In the genomic region with DNA sequence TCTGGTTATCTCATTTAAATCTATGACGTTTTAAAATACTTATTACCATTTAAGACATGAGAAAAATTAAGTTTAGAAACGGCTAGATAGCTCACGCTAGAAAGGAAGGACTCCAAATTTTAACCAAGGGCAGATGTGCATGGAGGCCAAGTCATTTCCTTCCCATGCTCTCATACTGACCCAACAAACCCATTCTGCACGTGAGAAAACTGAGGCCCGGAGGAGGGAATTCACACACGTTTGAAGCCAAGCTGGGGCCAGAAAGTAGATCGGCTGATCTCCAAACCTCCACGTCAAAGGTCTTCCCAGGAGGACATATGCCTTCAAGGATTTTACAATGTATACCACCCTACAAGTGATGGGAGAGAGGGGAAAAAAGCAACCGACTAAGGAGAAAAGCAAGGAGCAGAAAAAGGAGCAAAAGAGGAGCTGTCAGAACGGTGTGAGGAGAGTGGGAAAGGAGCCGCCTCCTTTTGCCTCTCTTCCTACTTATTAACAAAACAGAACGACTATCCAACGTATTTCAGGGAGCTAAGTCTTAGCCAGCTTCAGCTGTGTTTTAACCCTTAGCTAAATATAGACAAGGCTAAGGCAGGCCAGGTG, we compare ENCODE assay signal across 8 cellular contexts. TPM values are rescaled to one million over a fixed set of nuclear protein-coding genes. Genes with fewer than 3 reads are reported as not detected.
DNase-seq lines count a peak whose midpoint lies in the region; ATAC-seq and TF ChIP-seq lines count a peak whose summit lies in the region.

No MANE protein-coding gene starts in this region.

- intact Hi-C loops in PC-9 (cut with micrococcal nuclease; ENCODE audit: unreplicated experiment), result no loop called here

- TSS peak; percentile 86 for BruUV-seq in PC-9 (replicated peaks; lab: Mats Ljungman, UMichigan)

- DNase-seq in GM03348 (ENCODE audit: low spot score) (peak; percentile 41), PC-9 (no peak), neuronal stem cell (ENCODE audit: low spot score) (no peak), NCI-H82 treated with DMSO at 0.1 percent for 48 hours (lab: John Stamatoyannopoulos, UW; ENCODE audit: unreplicated experiment) (no peak), globus pallidus (ENCODE audit: low spot score) (no peak)

- no peak overlapping the region for H3K23ac ChIP-seq in neuronal stem cell (ENCODE audit: low read depth, low read length, poor library complexity)

- H4K91ac ChIP-seq in neuronal stem cell (ENCODE audit: low read depth, low read length, poor library complexity), result no peak overlapping the region

- H2BK120ac ChIP-seq in neuronal stem cell (ENCODE audit: low read depth, low read length), result no peak overlapping the region

- H3K4ac ChIP-seq in neuronal stem cell (ENCODE audit: low read length), result no peak overlapping the region

- H2AFZ ChIP-seq in PC-9 (peak overlapping the region; percentile 92), neuronal stem cell (ENCODE audit: low read length) (peak overlapping the region; percentile 90)

- H4K8ac ChIP-seq in neuronal stem cell (ENCODE audit: low read depth, low read length), result no peak overlapping the region

- no peak overlapping the region for H2AK5ac ChIP-seq in neuronal stem cell (ENCODE audit: low read depth, low read length)

- H3K27me3 ChIP-seq in PC-9 (ENCODE audit: insufficient read depth, low read depth) (no peaks in the 10 kb centered on the region), esophagus (ENCODE audit: control insufficient read depth in 1 of 2, insufficient read depth in 2 of 2, low read length in 2 of 2) (no peaks in the 10 kb centered on the region), neuronal stem cell (ENCODE audit: control insufficient read depth in 3 of 3, insufficient read depth in 3 of 3, low read depth in 1 of 3, low read length in 3 of 3) (no peaks in the 10 kb centered on the region)

- POLR2A ChIA-PET in PC-9 (lab: Charles Lee; ENCODE audit: unreplicated experiment), result interaction anchor here (0.6 to 0.7 kb wide), 6 partner anchors 160 to 523 kb away, joined by 3 to 9 read pairs (median 5); partner anchors contain the start of gene RUFY2

- H3K4me2 ChIP-seq in PC-9, result peak overlapping the region; percentile 80
- peak overlapping the region; percentile 52 for H3K4me2 ChIP-seq in neuronal stem cell (ENCODE audit: insufficient read depth, low read length, poor library complexity, severe bottlenecking)

- H3F3A ChIP-seq in PC-9 (ENCODE audit: insufficient read depth, low read depth), result peaks cover 15% of the 10 kb centered on the region; the same call in 1 of the 2 replicates

- H3K4me3 ChIP-seq in PC-9, result peak overlapping the region; percentile 70
- peak overlapping the region; percentile 71 to 85 for H3K4me3 ChIP-seq in esophagus (ENCODE audit: low read depth in 1 of 2, low read length in 2 of 2)
- H3K4me3 ChIP-seq in neuronal stem cell (ENCODE audit: low read length in 2 of 2), result peak overlapping the region; percentile 62 to 80

- H3K27ac ChIP-seq in PC-9 (peak overlapping the region; percentile 63), esophagus (ENCODE audit: low read depth in 2 of 2, low read length in 1 of 2) (peak overlapping the region; percentile 96 to 97), neuronal stem cell (replicated peaks; ENCODE audit: low read length) (peak overlapping the region; percentile 32)

- no peaks in the 10 kb centered on the region; the same call in 1 of the 2 replicates for H4K20me1 ChIP-seq in PC-9 (ENCODE audit: insufficient read depth)

- ATAC-seq in GM19452 (IDR thresholded peaks at IDR 0.05; ENCODE audit: unreplicated experiment) (no peak), GM18858 (IDR thresholded peaks at IDR 0.05; ENCODE audit: unreplicated experiment) (no peak)

- CTCF ChIA-PET in PC-9 (lab: Charles Lee), result interaction anchor here (0.6 to 1.0 kb wide), 3 partner anchors 28 to 330 kb away, joined by 4 to 11 read pairs (median 6); no protein-coding TSS in a partner anchor

- peaks cover 36% of the 10 kb centered on the region for H3K79me2 ChIP-seq in PC-9 (ENCODE audit: low read depth)

- H3K18ac ChIP-seq in neuronal stem cell (ENCODE audit: low read length), result no peak overlapping the region

- H2BK5ac ChIP-seq in neuronal stem cell (ENCODE audit: low read length), result no peak overlapping the region

- H3K9me3 ChIP-seq in PC-9 (ENCODE audit: insufficient read depth, low read depth) (no peaks in the 10 kb centered on the region), esophagus (ENCODE audit: control insufficient read depth in 2 of 2, insufficient read depth in 1 of 2, low read depth in 1 of 2, low read length in 1 of 2) (no peaks in the 10 kb centered on the region), neuronal stem cell (replicated peaks in 1 of 2; ENCODE audit: control insufficient read depth in 2 of 2, insufficient read depth in 1 of 2, low read depth in 1 of 2, low read length in 2 of 2) (no peaks in the 10 kb centered on the region)

- no peak overlapping the region for H3K9ac ChIP-seq in neuronal stem cell (ENCODE audit: low read depth, low read length, poor library complexity)

- no peak overlapping the region for H2BK12ac ChIP-seq in neuronal stem cell (ENCODE audit: low read length)

- H2BK15ac ChIP-seq in neuronal stem cell (ENCODE audit: low read length), result no peak overlapping the region

- H3K9me2 ChIP-seq in PC-9 (ENCODE audit: insufficient read depth), result no peaks in the 10 kb centered on the region

- H3K79me1 ChIP-seq in neuronal stem cell (ENCODE audit: low read depth, low read length), result peaks cover 5% of the 10 kb centered on the region

- no peak overlapping the region for H3K14ac ChIP-seq in neuronal stem cell (ENCODE audit: low read length)

- 17 to 19% methylated on average over 13 of the region's 13 CpGs for WGBS in esophagus, 2 donors
- WGBS in neuronal stem cell (ENCODE audit: extremely low coverage in 2 of 2, insufficient read length in 2 of 2, insufficient replicate concordance in 1 of 2), 2 donors, result no CpG with 5 or more reads among the region's 13 CpGs

- H3K4me1 ChIP-seq in PC-9 (replicated peaks; ENCODE audit: insufficient read depth) (peaks cover 17% of the 10 kb centered on the region), esophagus (ENCODE audit: control insufficient read depth in 2 of 2, insufficient read depth in 2 of 2, low read length in 1 of 2) (no peaks in the 10 kb centered on the region), neuronal stem cell (ENCODE audit: control insufficient read depth in 2 of 2, insufficient read depth in 1 of 2, low read depth in 1 of 2, low read length in 2 of 2) (peaks cover 0 to 3% of the 10 kb centered on the region in 2 donors)

- no peak for TF ChIP-seq CTCF in PC-9 (conservative IDR thresholded peaks at IDR 0.05)

- H3K36me3 ChIP-seq in PC-9 (ENCODE audit: low read depth) (peaks cover 19% of the 10 kb centered on the region; the same call in 1 of the 2 replicates), esophagus (ENCODE audit: control insufficient read depth in 2 of 2, insufficient read depth in 2 of 2, low read length in 1 of 2) (peaks cover 0 to 5% of the 10 kb centered on the region in 2 donors), neuronal stem cell (replicated peaks in 1 of 2; ENCODE audit: control insufficient read depth in 2 of 2, insufficient read depth in 2 of 2, low read length in 2 of 2) (peaks cover 0 to 27% of the 10 kb centered on the region in 2 donors)

RNA-seq across cellular contexts. Expression of gene SIRT1, which starts 0.6 kb away (rescaled TPM):
- 15.8 and 17.2 TPM in 2 replicates for total RNA-seq in PC-9 (2021)
- 1 to 10 TPM; 5.6 to 6.5 TPM for polyA plus RNA-seq in esophagus
- 18.3 TPM for polyA plus RNA-seq in neuronal stem cell (2013, experiment 1 of 2)
- polyA plus RNA-seq in neuronal stem cell (2013, experiment 2 of 2), result 18.4 TPM

RNA-seq across cellular contexts. Expression of gene DNAJC12, which starts 45.8 kb away (rescaled TPM):
- 0.33 TPM in 1 of 2 replicates, not detected in the other for total RNA-seq in PC-9 (2021)
- polyA plus RNA-seq in esophagus, result under 1 TPM; 0.59 to 0.75 TPM
- 6.3 TPM for polyA plus RNA-seq in neuronal stem cell (2013, experiment 1 of 2)
- polyA plus RNA-seq in neuronal stem cell (2013, experiment 2 of 2), result 6.0 TPM

Comparison
In these comparisons a context has a peak if more than half of its experiments do, and no peak if none do; other contexts are left out.
1. H3K27ac ChIP-seq: peak in every context shown above with its lines; median percentile 96 in esophagus; 63 in PC-9; 32 in neuronal stem cell.